ENCODE assay signal across 20 cellular contexts in the genomic region with DNA sequence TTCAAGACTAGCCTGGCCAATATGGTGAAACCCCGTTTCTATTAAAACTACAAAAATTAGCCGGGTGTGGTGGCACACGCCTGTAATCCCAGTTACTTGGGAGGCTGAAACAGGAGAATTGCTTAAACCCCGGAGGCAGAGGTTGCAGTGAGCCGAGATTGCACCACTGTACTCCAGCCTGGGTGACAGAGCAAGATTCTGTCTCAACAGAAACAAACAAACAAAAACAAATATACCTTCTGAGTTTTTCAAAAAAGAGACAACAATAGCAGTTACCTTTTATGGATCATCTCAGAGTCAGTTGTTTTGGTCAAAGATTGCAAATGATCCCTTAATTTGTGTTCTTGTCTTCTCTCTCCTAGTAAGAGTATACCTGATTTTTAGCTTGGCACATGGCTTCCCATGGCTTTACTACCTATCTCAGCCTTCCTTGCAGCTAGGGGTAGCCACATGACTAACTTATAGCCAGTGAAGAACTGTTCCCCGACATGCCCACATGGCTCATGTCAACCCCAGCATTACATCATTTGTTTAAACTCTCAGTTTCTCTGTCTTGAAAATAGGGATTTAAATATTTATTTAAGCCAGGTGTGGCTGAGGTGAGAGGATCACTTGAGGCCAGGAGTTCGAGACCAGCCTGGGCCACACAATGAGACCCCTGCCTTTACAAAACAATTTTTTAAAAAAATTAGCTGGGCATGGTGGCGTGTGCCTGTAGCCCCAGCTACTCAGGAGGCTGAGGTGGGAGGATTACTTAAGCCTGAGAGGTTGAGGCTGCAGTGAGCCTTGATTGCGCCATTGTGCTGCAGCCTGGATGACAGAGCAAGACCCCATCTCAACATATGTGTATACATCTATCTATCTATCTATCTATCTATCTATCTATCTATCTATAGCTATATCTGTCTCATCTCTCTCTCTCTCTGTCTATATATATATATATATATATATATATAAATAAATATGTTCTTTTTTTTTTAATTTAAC.
"Had no signal": no experiment of that assay in that cellular context is flagged by ENCODE, and none has a peak within 500 bp of the region (broad histone marks: within the 10 kb centered on the region; RNA-seq: fewer than 3 reads in every experiment).

No MANE protein-coding gene starts in this region.

- H3K27ac ChIP-seq: gastroesophageal sphincter, neural progenitor cell, upper lobe of right lung had no signal

- H2AFZ ChIP-seq: neural progenitor cell had no signal

- H3K9ac ChIP-seq: neural progenitor cell had no signal

- H3K36me3 ChIP-seq: gastroesophageal sphincter, heart left ventricle, neural progenitor cell, upper lobe of right lung had no signal

- H3K4me1 ChIP-seq: gastroesophageal sphincter, neural progenitor cell had no signal

- ATAC-seq: activated T-cell treated with anti-CD3 and anti-CD28 coated beads, Interleukin-2, amount 50 U/mL, for 4 hours; gastroesophageal sphincter; heart left ventricle; left ventricle myocardium superior; naive thymus-derived CD8-positive, alpha-beta T cell; stimulated activated naive CD8-positive, alpha-beta T cell treated with anti-CD3 and anti-CD28 coated beads, Interleukin-15, Interleukin-2, amounts not matched to agents 100 U/mL and 50 U/mL, for 24 hours; upper lobe of right lung had no signal

- H3K9me3 ChIP-seq: gastroesophageal sphincter, heart left ventricle, upper lobe of right lung had no signal

- H3K4me2 ChIP-seq: neural progenitor cell had no signal

- H3K27me3 Mint-ChIP-seq: progenitor cell of endocrine pancreas had no signal

- H3K4me3 Mint-ChIP-seq: activated naive CD8-positive, alpha-beta T cell treated with anti-CD3 and anti-CD28 coated beads for 36 hours; activated T-cell treated with anti-CD3 and anti-CD28 coated beads, Interleukin-2, amount 50 U/mL, for 4 hours; mesothelial cell of epicardium; neural progenitor cell had no signal

- H3K27ac Mint-ChIP-seq: activated naive CD8-positive, alpha-beta T cell treated with anti-CD3 and anti-CD28 coated beads for 36 hours; activated T-helper 2 cell treated with anti-CD3 and anti-CD28 coated beads, Interferon-gamma antibody, Interleukin-2, Interleukin-4, amounts not matched to agents 10 μg/mL and 5 μg/mL and 100 μg/mL, durations not matched to agents 14 hours and 24 hours and 36 hours; mesothelial cell of epicardium; naive thymus-derived CD8-positive, alpha-beta T cell; neural progenitor cell; progenitor cell of endocrine pancreas had no signal

- H3K27me3 ChIP-seq: gastroesophageal sphincter, heart left ventricle, neural progenitor cell, upper lobe of right lung had no signal

- H3K4me3 ChIP-seq: gastroesophageal sphincter, heart left ventricle, neural progenitor cell, upper lobe of right lung had no signal

- DNase-seq: activated CD4-positive, alpha-beta T cell treated with anti-CD3 and anti-CD28 coated beads, Interleukin-2, amount 50 U/mL, for 4 hours; activated CD8-positive, alpha-beta memory T cell treated with anti-CD3 and anti-CD28 coated beads for 24 hours; activated CD8-positive, alpha-beta memory T cell treated with anti-CD3 and anti-CD28 coated beads, Interleukin-2, amount 50 U/mL, for 4 hours; activated naive CD4-positive, alpha-beta T cell; activated naive CD8-positive, alpha-beta T cell treated with anti-CD3 and anti-CD28 coated beads for 36 hours; activated T-cell treated with anti-CD3 and anti-CD28 coated beads, Interleukin-2, amount 50 U/mL, for 4 hours; central memory CD4-positive, alpha-beta T cell; heart left ventricle; left ventricle myocardium superior; mammary epithelial cell; naive thymus-derived CD8-positive, alpha-beta T cell; retina; stimulated activated CD4-positive, alpha-beta T cell treated with anti-CD3 and anti-CD28 coated beads, Interleukin-4, amount 100 ng/mL, for 1 hour; stimulated activated naive CD8-positive, alpha-beta T cell treated with anti-CD3 and anti-CD28 coated beads, Interleukin-15, Interleukin-2, amounts not matched to agents 100 U/mL and 50 U/mL, for 24 hours; upper lobe of right lung had no signal

- H3K9me3 Mint-ChIP-seq: activated naive CD8-positive, alpha-beta T cell treated with anti-CD3 and anti-CD28 coated beads for 36 hours; activated T-cell treated with anti-CD3 and anti-CD28 coated beads, Interleukin-2, amount 50 U/mL, for 4 hours; activated T-helper 2 cell treated with anti-CD3 and anti-CD28 coated beads, Interferon-gamma antibody, Interleukin-2, Interleukin-4, amounts not matched to agents 10 μg/mL and 5 μg/mL and 100 μg/mL, durations not matched to agents 14 hours and 24 hours and 36 hours; mesothelial cell of epicardium; naive thymus-derived CD8-positive, alpha-beta T cell; neural progenitor cell had no signal
